9 cellular contexts compared by ENCODE assay signal in genomic region chr9:109906766-109907382, GRCh38.
A peak's percentile ranks its signal among the peaks of the same experiment; 100 is the strongest.
DNase-seq lines count a peak whose midpoint lies in the region; ATAC-seq and TF ChIP-seq lines count a peak whose summit lies in the region.
"Had no signal": no experiment of that assay in that cellular context is flagged by ENCODE, and none has a peak within 500 bp of the region (broad histone marks: within the 10 kb centered on the region; RNA-seq: fewer than 3 reads in every experiment).

No MANE protein-coding gene starts in this region.

- no peak overlapping the region for H3K27ac Mint-ChIP-seq in MCF 10A (ENCODE audit: low read depth, unreplicated experiment)
- H3K27ac Mint-ChIP-seq: activated naive CD8-positive, alpha-beta T cell had no signal

- no TSS peak for BruUV-seq in MCF 10A (replicated peaks; lab: Mats Ljungman, UMichigan)

- no peaks in the 10 kb centered on the region for H3K36me3 Mint-ChIP-seq in MCF 10A (ENCODE audit: insufficient read depth, unreplicated experiment)
- H3K36me3 Mint-ChIP-seq: activated naive CD8-positive, alpha-beta T cell had no signal

- intact Hi-C loops in MCF 10A (cut with micrococcal nuclease) = loop anchor here (10.0 kb wide), 1 partner anchor 718 kb away; no protein-coding TSS in a partner anchor
- intact Hi-C loops in left cardiac atrium (cut with DNase I) = loop anchor here (10.0 kb wide), 2 partner anchors 248 to 308 kb away; no protein-coding TSS in a partner anchor

- no peaks in the 10 kb centered on the region for H3K27me3 Mint-ChIP-seq in MCF 10A (ENCODE audit: insufficient read depth, unreplicated experiment)
- H3K27me3 Mint-ChIP-seq: activated naive CD8-positive, alpha-beta T cell had no signal

- no peak for TF ChIP-seq CTCF in MCF 10A (IDR thresholded peaks at IDR 0.05; ENCODE audit: unreplicated experiment)

- peak; percentile 24 for ATAC-seq in GM21619 (IDR thresholded peaks at IDR 0.05; ENCODE audit: unreplicated experiment)
- no peak for ATAC-seq in left cardiac atrium

- H3K4me3 Mint-ChIP-seq in MCF 10A (ENCODE audit: unreplicated experiment) = no peak overlapping the region
- H3K4me3 Mint-ChIP-seq: activated naive CD8-positive, alpha-beta T cell had no signal

- CTCF ChIA-PET in MCF 10A (lab: Yijun Ruan, JAX) = interaction anchor here (0.6 to 9.8 kb wide), 8 partner anchors 24 to 760 kb away, joined by 3 to 206 read pairs (median 3); no protein-coding TSS in a partner anchor

- H3K9me3 Mint-ChIP-seq in MCF 10A (ENCODE audit: unreplicated experiment) = no peaks in the 10 kb centered on the region

- H3K4me1 Mint-ChIP-seq in MCF 10A (ENCODE audit: insufficient read depth, unreplicated experiment) = peaks cover 6% of the 10 kb centered on the region

- POLR2A ChIA-PET in MCF 10A (lab: Yijun Ruan, JAX) = no interaction called here

- DNase-seq in EH (ENCODE audit: low read depth) = peak; percentile 68
- DNase-seq in NCI-H748 treated with DMSO at 0.1 percent for 48 hours (lab: John Stamatoyannopoulos, UW) = peak; percentile 6
- DNase-seq in left kidney (ENCODE audit: low read depth, low spot score) = peak; percentile 30
- no peak for DNase-seq in NCI-H526 treated with DMSO at 0.1 percent for 48 hours (lab: John Stamatoyannopoulos, UW)
- DNase-seq in GM19240 (ENCODE audit: insufficient read length, low spot score) = no peak
- no peak for DNase-seq in MCF 10A (ENCODE audit: unreplicated experiment)
- no peak for DNase-seq in left cardiac atrium

Comparison
In these comparisons a context has a peak if more than half of its experiments do, and no peak if none do; other contexts are left out.
1. DNase-seq: peak in EH (single experiment), NCI-H748 treated with DMSO at 0.1 percent for 48 hours (single experiment) and left kidney (single experiment); none in NCI-H526 treated with DMSO at 0.1 percent for 48 hours (single experiment), GM19240 (single experiment), MCF 10A (single experiment) and left cardiac atrium (single experiment).